18 cellular contexts compared by ENCODE assay signal in genomic region chr4:56649445-56650258, GRCh38. TPM values are rescaled to one million over a fixed set of nuclear protein-coding genes. Genes with fewer than 3 reads are reported as not detected.
DNase-seq lines count a peak whose midpoint lies in the region; ATAC-seq and TF ChIP-seq lines count a peak whose summit lies in the region.
"Had no signal": no experiment of that assay in that cellular context is flagged by ENCODE, and none has a peak within 500 bp of the region (broad histone marks: within the 10 kb centered on the region; RNA-seq: fewer than 3 reads in every experiment).

No MANE protein-coding gene starts in this region.

- H3K27ac Mint-ChIP-seq in T-helper 1 cell treated with Interleukin-12 subunit alpha and Interleukin-12 subunit beta and Interleukin-4 antibody, amounts not matched to agents 30 μg/mL and 1 μg/mL, for 36 hours, result peak overlapping the region; percentile 83
- H3K27ac Mint-ChIP-seq in activated T-helper 2 cell treated with anti-CD3 and anti-CD28 coated beads, Interferon-gamma antibody, Interleukin-2, Interleukin-4, amounts not matched to agents 10 μg/mL and 5 μg/mL and 100 μg/mL, durations not matched to agents 14 hours and 24 hours and 36 hours, result peak overlapping the region; percentile 78
- peak overlapping the region in 5 of 9 donors; percentile 1 to 76 (median 23) for H3K27ac Mint-ChIP-seq in naive thymus-derived CD4-positive, alpha-beta T cell

- CTCF ChIA-PET in naive thymus-derived CD4-positive, alpha-beta T cell (lab: Charles Lee), result interaction anchor here (0.6 to 0.7 kb wide), 2 partner anchors 9 to 1798 kb away, joined by 3 read pairs; no protein-coding TSS in a partner anchor

- H4K20me1 ChIP-seq in Loucy (ENCODE audit: insufficient read depth, low read length, poor library complexity, severe bottlenecking), result no peaks in the 10 kb centered on the region

- H3F3A ChIP-seq in Loucy (ENCODE audit: low read depth), result peaks cover 3% of the 10 kb centered on the region; the same call in 1 of the 2 replicates

- no peak overlapping the region for H3K9ac ChIP-seq in Loucy (ENCODE audit: low read depth, low read length, poor library complexity, severe bottlenecking)

- TF ChIP-seq CTCF in Loucy (conservative IDR thresholded peaks at IDR 0.05; ENCODE audit: low read length) (no peak), right atrium auricular region (IDR thresholded peaks at IDR 0.05) (no peak)

- H3K4me3 Mint-ChIP-seq in T-helper 1 cell treated with Interleukin-12 subunit alpha and Interleukin-12 subunit beta and Interleukin-4 antibody, amounts not matched to agents 30 μg/mL and 1 μg/mL, for 36 hours, result peak overlapping the region; percentile 46
- no peak overlapping the region for H3K4me3 Mint-ChIP-seq in activated T-helper 2 cell treated with anti-CD3 and anti-CD28 coated beads, Interferon-gamma antibody, Interleukin-2, Interleukin-4, amounts not matched to agents 10 μg/mL and 5 μg/mL and 100 μg/mL, durations not matched to agents 14 hours and 24 hours and 36 hours (ENCODE audit: low read depth)
- peak overlapping the region in 1 of 10 donors; percentile 20 for H3K4me3 Mint-ChIP-seq in naive thymus-derived CD4-positive, alpha-beta T cell

- H3K4me2 ChIP-seq in Loucy (ENCODE audit: low read depth, low read length, poor library complexity, severe bottlenecking), result peak overlapping the region; percentile 43

- peak overlapping the region; percentile 44 for H2AFZ ChIP-seq in Loucy (ENCODE audit: low read length)

- intact Hi-C loops in activated T-helper 2 cell treated with anti-CD3 and anti-CD28 coated beads, Interferon-gamma antibody, Interleukin-2, Interleukin-4, amounts not matched to agents 10 μg/mL and 5 μg/mL and 100 μg/mL, durations not matched to agents 14 hours and 24 hours and 36 hours (cut with micrococcal nuclease), result loop anchor here (1.0 to 10.0 kb wide), 7 partner anchors 8 to 325 kb away; partner anchors contain the start of genes HOPX, NOA1, POLR2B and SRP72
- intact Hi-C loops in naive thymus-derived CD4-positive, alpha-beta T cell (cut with micrococcal nuclease), result loop anchor here in 1 of 2 donors (5.0 kb wide), 1 partner anchor 153 kb away; no protein-coding TSS in a partner anchor

- no peaks in the 10 kb centered on the region for H3K79me2 ChIP-seq in Loucy (ENCODE audit: insufficient read depth, low read length)

- ATAC-seq in naive thymus-derived CD4-positive, alpha-beta T cell, result peak; percentile 37

- peaks cover 44% of the 10 kb centered on the region for H3K36me3 Mint-ChIP-seq in T-helper 1 cell treated with Interleukin-12 subunit alpha and Interleukin-12 subunit beta and Interleukin-4 antibody, amounts not matched to agents 30 μg/mL and 1 μg/mL, for 36 hours (ENCODE audit: low read depth)
- H3K36me3 Mint-ChIP-seq in activated T-helper 2 cell treated with anti-CD3 and anti-CD28 coated beads, Interferon-gamma antibody, Interleukin-2, Interleukin-4, amounts not matched to agents 10 μg/mL and 5 μg/mL and 100 μg/mL, durations not matched to agents 14 hours and 24 hours and 36 hours (ENCODE audit: low read depth), result peaks cover 52% of the 10 kb centered on the region
- H3K36me3 Mint-ChIP-seq in naive thymus-derived CD4-positive, alpha-beta T cell, result peaks cover 0 to 48% (median 4%) of the 10 kb centered on the region in 5 donors

- no peaks in the 10 kb centered on the region for H3K27me3 ChIP-seq in Loucy (ENCODE audit: insufficient read depth, low read length, poor library complexity, severe bottlenecking)
- no peaks in the 10 kb centered on the region for H3K27me3 ChIP-seq in naive thymus-derived CD4-positive, alpha-beta T cell (ENCODE audit: control insufficient read depth in 2 of 2, insufficient read depth in 2 of 2, low read length in 2 of 2)
- H3K27me3 ChIP-seq in right atrium auricular region, result no peaks in the 10 kb centered on the region

- H3K9me2 ChIP-seq in Loucy (replicated peaks; ENCODE audit: low read depth, low read length), result no peaks in the 10 kb centered on the region

- peaks cover 13% of the 10 kb centered on the region for H3K9me3 Mint-ChIP-seq in T-helper 1 cell treated with Interleukin-12 subunit alpha and Interleukin-12 subunit beta and Interleukin-4 antibody, amounts not matched to agents 30 μg/mL and 1 μg/mL, for 36 hours
- H3K9me3 Mint-ChIP-seq in activated T-helper 2 cell treated with anti-CD3 and anti-CD28 coated beads, Interferon-gamma antibody, Interleukin-2, Interleukin-4, amounts not matched to agents 10 μg/mL and 5 μg/mL and 100 μg/mL, durations not matched to agents 14 hours and 24 hours and 36 hours, result peaks cover 13% of the 10 kb centered on the region
- H3K9me3 Mint-ChIP-seq in naive thymus-derived CD4-positive, alpha-beta T cell, result peaks cover 0 to 14% (median 6%) of the 10 kb centered on the region in 11 donors

- POLR2A ChIA-PET in naive thymus-derived CD4-positive, alpha-beta T cell (lab: Charles Lee), result interaction anchor here (0.6 kb wide), 1 partner anchor 319 kb away, joined by 4 read pairs; no protein-coding TSS in a partner anchor

- H3K4me1 ChIP-seq in Loucy (ENCODE audit: insufficient read depth, low read length, poor library complexity, severe bottlenecking) (peaks cover 58% of the 10 kb centered on the region), right atrium auricular region (peaks cover 0 to 8% of the 10 kb centered on the region in 2 donors)
- peaks cover 6 to 34% of the 10 kb centered on the region in 2 donors for H3K4me1 ChIP-seq in naive thymus-derived CD4-positive, alpha-beta T cell (ENCODE audit: control insufficient read depth in 2 of 2, insufficient read depth in 2 of 2, low read length in 2 of 2)
- H3K4me1 ChIP-seq: HAP-1 had no signal

- H3K4me3 ChIP-seq in Loucy (ENCODE audit: low read length, poor library complexity, severe bottlenecking), result no peak overlapping the region
- no peak overlapping the region for H3K4me3 ChIP-seq in naive thymus-derived CD4-positive, alpha-beta T cell (ENCODE audit: low read length)
- no peak overlapping the region for H3K4me3 ChIP-seq in right atrium auricular region
- H3K4me3 ChIP-seq: HAP-1, skin epidermis, tibial artery had no signal

- H3K27me3 Mint-ChIP-seq in T-helper 1 cell treated with Interleukin-12 subunit alpha and Interleukin-12 subunit beta and Interleukin-4 antibody, amounts not matched to agents 30 μg/mL and 1 μg/mL, for 36 hours (ENCODE audit: low read depth), result no peaks in the 10 kb centered on the region
- peaks cover under 1% of the 10 kb centered on the region for H3K27me3 Mint-ChIP-seq in activated T-helper 2 cell treated with anti-CD3 and anti-CD28 coated beads, Interferon-gamma antibody, Interleukin-2, Interleukin-4, amounts not matched to agents 10 μg/mL and 5 μg/mL and 100 μg/mL, durations not matched to agents 14 hours and 24 hours and 36 hours (ENCODE audit: low read depth)
- H3K27me3 Mint-ChIP-seq in naive thymus-derived CD4-positive, alpha-beta T cell, result peaks cover 0 to 4% (median under 1%) of the 10 kb centered on the region in 5 donors

- no peaks in the 10 kb centered on the region for H3K36me3 ChIP-seq in Loucy (ENCODE audit: insufficient read depth, low read length)
- no peaks in the 10 kb centered on the region for H3K36me3 ChIP-seq in naive thymus-derived CD4-positive, alpha-beta T cell (ENCODE audit: control insufficient read depth in 2 of 3, insufficient read depth in 3 of 3, low read length in 3 of 3)
- no peaks in the 10 kb centered on the region for H3K36me3 ChIP-seq in right atrium auricular region
- H3K36me3 ChIP-seq: HAP-1, tibial artery had no signal

- in situ Hi-C loops in ACHN (cut with HindIII; ENCODE audit: low pct_ligation_motif_present, low pct_unique_long_range_greater_than_20kb, low sequenced_read_pairs), result no loop called here

- peaks cover 65% of the 10 kb centered on the region for H3K4me1 Mint-ChIP-seq in T-helper 1 cell treated with Interleukin-12 subunit alpha and Interleukin-12 subunit beta and Interleukin-4 antibody, amounts not matched to agents 30 μg/mL and 1 μg/mL, for 36 hours (ENCODE audit: low read depth)
- peaks cover 61% of the 10 kb centered on the region for H3K4me1 Mint-ChIP-seq in activated T-helper 2 cell treated with anti-CD3 and anti-CD28 coated beads, Interferon-gamma antibody, Interleukin-2, Interleukin-4, amounts not matched to agents 10 μg/mL and 5 μg/mL and 100 μg/mL, durations not matched to agents 14 hours and 24 hours and 36 hours (ENCODE audit: low read depth)
- peaks cover 4 to 66% (median 22%) of the 10 kb centered on the region in 7 donors for H3K4me1 Mint-ChIP-seq in naive thymus-derived CD4-positive, alpha-beta T cell

- H3K27ac ChIP-seq in naive thymus-derived CD4-positive, alpha-beta T cell (ENCODE audit: low read depth, low read length), result no peak overlapping the region
- no peak overlapping the region for H3K27ac ChIP-seq in right atrium auricular region
- H3K27ac ChIP-seq: 22Rv1, tibial artery had no signal

- DNase-seq in T-helper 1 cell, result no peak
- no peak for DNase-seq in activated T-helper 2 cell treated with anti-CD3 and anti-CD28 coated beads, Interferon-gamma antibody, Interleukin-2, Interleukin-4, amounts not matched to agents 10 μg/mL and 5 μg/mL and 100 μg/mL, durations not matched to agents 14 hours and 24 hours and 36 hours (ENCODE audit: low spot score)
- no peak for DNase-seq in naive thymus-derived CD4-positive, alpha-beta T cell
- DNase-seq in ACHN, result no peak
- DNase-seq in MV-4-11 (lab: John Stamatoyannopoulos, UW), result no peak
- no peak for DNase-seq in right atrium auricular region (ENCODE audit: low spot score)
- DNase-seq: dermis blood vessel endothelial cell; DND-41; NCI-H526 treated with DMSO at 0.1 percent for 48 hours; stimulated activated CD4-positive, alpha-beta T cell treated with anti-CD3 and anti-CD28 coated beads, Interleukin-4, amount 100 ng/mL, for 24 hours; tibial artery had no signal

- H3K9me3 ChIP-seq in Loucy (ENCODE audit: insufficient read depth, low read depth, low read length) (peaks cover 7% of the 10 kb centered on the region), right atrium auricular region (peaks cover 0 to 9% of the 10 kb centered on the region in 2 donors)
- peaks cover 0 to 6% (median 0%) of the 10 kb centered on the region in 3 experiments for H3K9me3 ChIP-seq in naive thymus-derived CD4-positive, alpha-beta T cell (ENCODE audit: control insufficient read depth in 2 of 3, low read length in 3 of 3)
- H3K9me3 ChIP-seq: HAP-1 had no signal

RNA-seq across cellular contexts. Expression of gene HOPX, which starts 31.4 kb away (rescaled TPM):
- total RNA-seq in activated T-helper 2 cell treated with anti-CD3 and anti-CD28 coated beads, Interferon-gamma antibody, Interleukin-2, Interleukin-4, amounts not matched to agents 10 μg/mL and 5 μg/mL and 100 μg/mL, durations not matched to agents 14 hours and 24 hours and 36 hours, result 58.8 and 60.2 TPM in 2 replicates
- 10 to 100 TPM in 2 of 5 experiments, 1 to 10 TPM in 1, under 1 TPM in 2; 0.84 to 46.3 (median 5.5) TPM for total RNA-seq in naive thymus-derived CD4-positive, alpha-beta T cell
- polyA plus RNA-seq in naive thymus-derived CD4-positive, alpha-beta T cell, result 1 to 10 TPM in 1 of 2 donors, under 1 TPM in 1; 0.64 to 6.2 TPM
- 100 to 1,000 TPM in 1 of 2 donors, 1 to 10 TPM in 1; 7.8 to 203 TPM for total RNA-seq in right atrium auricular region
- total RNA-seq: SK-MEL-5 had no signal
- polyA plus RNA-seq: BJ had no signal

Comparison
In these comparisons a context has a peak if more than half of its experiments do, and no peak if none do; other contexts are left out.
1. H3K27ac Mint-ChIP-seq: peak in every context shown above with its lines; median percentile 83 in T-helper 1 cell treated with Interleukin-12 subunit alpha and Interleukin-12 subunit beta and Interleukin-4 antibody, amounts not matched to agents 30 μg/mL and 1 μg/mL, for 36 hours; 78 in activated T-helper 2 cell treated with anti-CD3 and anti-CD28 coated beads, Interferon-gamma antibody, Interleukin-2, Interleukin-4, amounts not matched to agents 10 μg/mL and 5 μg/mL and 100 μg/mL, durations not matched to agents 14 hours and 24 hours and 36 hours; 23 in naive thymus-derived CD4-positive, alpha-beta T cell.